Comparison of ENCODE assay signal across 19 cellular contexts in the genomic region with DNA sequence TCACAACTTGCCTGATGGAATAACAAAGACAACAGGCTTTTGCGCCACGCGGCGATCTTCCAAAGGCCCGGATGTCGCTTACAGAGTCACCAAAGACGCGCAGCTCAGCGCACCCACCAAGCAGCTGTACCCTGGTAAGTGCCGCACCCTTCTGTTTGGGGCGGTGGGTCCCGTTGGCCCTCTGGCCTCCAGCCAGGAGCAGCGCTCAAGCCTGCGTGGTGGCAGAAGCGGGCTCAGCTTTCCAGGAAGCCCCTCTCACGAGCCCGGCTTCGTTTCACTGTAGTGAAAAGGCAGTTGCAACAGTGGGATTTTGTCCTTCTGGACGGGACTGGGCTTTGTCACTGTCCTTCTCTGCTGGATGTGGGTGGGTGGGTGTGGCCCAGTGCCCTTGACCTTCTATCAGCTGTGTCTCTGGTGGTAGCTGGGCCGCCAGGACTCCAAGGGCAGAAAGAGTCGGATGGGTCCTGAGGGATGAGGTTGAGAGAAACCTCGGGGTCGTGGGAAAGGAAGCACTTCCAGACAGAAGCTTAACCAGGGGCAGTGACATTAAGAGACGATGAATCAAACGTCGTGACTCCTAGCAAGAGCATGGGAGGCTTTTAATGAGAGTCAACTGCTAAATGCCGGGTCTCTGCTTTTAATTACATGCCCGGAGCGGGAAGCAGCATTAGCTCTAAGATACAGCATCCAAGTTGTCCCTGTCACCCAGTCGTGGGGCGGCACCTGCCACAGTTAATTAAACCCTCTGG. TPM values are rescaled to one million over a fixed set of nuclear protein-coding genes. Genes with fewer than 3 reads are reported as not detected.
DNase-seq lines count a peak whose midpoint lies in the region; ATAC-seq, FAIRE-seq and TF ChIP-seq lines count a peak whose summit lies in the region.
"Had no signal": no experiment of that assay in that cellular context is flagged by ENCODE, and none has a peak within 500 bp of the region (broad histone marks: within the 10 kb centered on the region; RNA-seq: fewer than 3 reads in every experiment).

No MANE protein-coding gene starts in this region.

- H3K14ac ChIP-seq in neuronal stem cell (ENCODE audit: low read length), result no peak overlapping the region

- H4K8ac ChIP-seq in neuronal stem cell (ENCODE audit: low read depth, low read length), result no peak overlapping the region

- H3K79me2 ChIP-seq in HepG2 (ENCODE audit: insufficient read depth, low read length), result no peaks in the 10 kb centered on the region

- no peaks in the 10 kb centered on the region for H3K9me3 ChIP-seq in liver (ENCODE audit: control insufficient read depth in 4 of 4, low read length in 3 of 4)
- no peaks in the 10 kb centered on the region for H3K9me3 ChIP-seq in HepG2 (ENCODE audit: low read length)
- H3K9me3 ChIP-seq in heart right ventricle, result no peaks in the 10 kb centered on the region
- no peaks in the 10 kb centered on the region for H3K9me3 ChIP-seq in neuronal stem cell (replicated peaks in 1 of 2; ENCODE audit: control insufficient read depth in 2 of 2, insufficient read depth in 1 of 2, low read depth in 1 of 2, low read length in 2 of 2)
- H3K9me3 ChIP-seq: breast epithelium, tibial artery had no signal

- H3K36me3 ChIP-seq in liver (ENCODE audit: control insufficient read depth in 4 of 4, insufficient read depth in 3 of 4, low read depth in 1 of 4, low read length in 3 of 4) (no peaks in the 10 kb centered on the region), HepG2 (replicated peaks in 1 of 2; ENCODE audit: control insufficient read depth in 1 of 2, insufficient read depth in 2 of 2, low read length in 2 of 2) (no peaks in the 10 kb centered on the region), heart right ventricle (peaks cover 0 to 17% (median 0%) of the 10 kb centered on the region in 9 donors), neuronal stem cell (replicated peaks in 1 of 2; ENCODE audit: control insufficient read depth in 2 of 2, insufficient read depth in 2 of 2, low read length in 2 of 2) (no peaks in the 10 kb centered on the region)
- H3K36me3 ChIP-seq: breast epithelium had no signal

- 75% methylated on average over 31 of the region's 31 CpGs for WGBS in liver
- WGBS in HepG2 (ENCODE audit: low lambda C conversion rate), result 38% methylated on average over 20 of the region's 31 CpGs
- 59 to 67% methylated on average over 31 of the region's 31 CpGs for WGBS in heart right ventricle, 2 donors
- WGBS in neuronal stem cell (ENCODE audit: extremely low coverage in 2 of 2, insufficient read length in 2 of 2, insufficient replicate concordance in 1 of 2), 2 donors, result no CpG with 5 or more reads among the region's 31 CpGs

- no peaks in the 10 kb centered on the region for H3K27me3 ChIP-seq in liver (ENCODE audit: control insufficient read depth in 4 of 4, insufficient read depth in 4 of 4, low read length in 3 of 4)
- peaks cover 5 to 51% of the 10 kb centered on the region in 2 experiments; a peak in 4 of 5 replicates for H3K27me3 ChIP-seq in HepG2 (ENCODE audit: control insufficient read depth in 1 of 2, insufficient read depth in 2 of 2, low read length in 2 of 2)
- no peaks in the 10 kb centered on the region for H3K27me3 ChIP-seq in heart right ventricle
- H3K27me3 ChIP-seq in neuronal stem cell (ENCODE audit: control insufficient read depth in 3 of 3, insufficient read depth in 3 of 3, low read depth in 1 of 3, low read length in 3 of 3), result no peaks in the 10 kb centered on the region
- H3K27me3 ChIP-seq: breast epithelium, tibial artery had no signal

- BruUV-seq in HepG2 (replicated peaks; lab: Mats Ljungman, UMichigan), result no TSS peak

- no peak overlapping the region for H2BK15ac ChIP-seq in neuronal stem cell (ENCODE audit: low read length)

- H3K4me2 ChIP-seq in HepG2 (ENCODE audit: low read depth, low read length) (no peak overlapping the region), neuronal stem cell (ENCODE audit: insufficient read depth, low read length, poor library complexity, severe bottlenecking) (no peak overlapping the region)

- no peak for FAIRE-seq in HepG2 (lab: Jason Lieb, UNC)
- FAIRE-seq in frontal cortex (lab: Jason Lieb, UNC), result no peak
- FAIRE-seq: G401.6, GM12891 had no signal

- no peak for ATAC-seq in HepG2
- peak in 7 of 8 donors; percentile 22 to 53 (median 48) for ATAC-seq in heart right ventricle
- no peak for ATAC-seq in HG03108 (IDR thresholded peaks at IDR 0.05; ENCODE audit: unreplicated experiment)

- intact Hi-C loops in HepG2 (cut with micrococcal nuclease; ENCODE audit: unreplicated experiment) (no loop called here), heart right ventricle (cut with DNase I) (loop anchor here in 7 of 10 donors (5.0 to 10.0 kb wide), 7 partner anchors 51 to 724 kb away; no protein-coding TSS in a partner anchor)

- no peaks in the 10 kb centered on the region for H3K79me1 ChIP-seq in neuronal stem cell (ENCODE audit: low read depth, low read length)

- H3K9ac ChIP-seq in liver (ENCODE audit: low read depth in 1 of 2, low read length in 2 of 2) (no peak overlapping the region), HepG2 (ENCODE audit: insufficient read depth, low read depth, low read length) (no peak overlapping the region), neuronal stem cell (ENCODE audit: low read depth, low read length, poor library complexity) (no peak overlapping the region)

- DNase-seq in HepG2 (ENCODE audit: low spot score) (no peak), heart right ventricle (peak in 1 of 2 donors; percentile 52), neuronal stem cell (ENCODE audit: low spot score) (no peak), HCEC 1CT (no peak), T-helper 9 cell (no peak), frontal cortex (ENCODE audit: low spot score in 2 of 2) (no peak)
- DNase-seq: ACHN; activated CD8-positive, alpha-beta memory T cell treated with anti-CD3 and anti-CD28 coated beads, Interleukin-2, amount 50 U/mL, for 48 hours; activated naive CD4-positive, alpha-beta T cell treated with anti-CD3 and anti-CD28 coated beads for 36 hours; GOT3; NK-92 treated with Interleukin-12 subunit alpha and Interleukin-12 subunit beta, amount 100 ng/mL, for 24 hours; SIG-M5 had no signal

- H3K18ac ChIP-seq in neuronal stem cell (ENCODE audit: low read length), result peak overlapping the region; percentile 64

- no peak overlapping the region for H2BK5ac ChIP-seq in neuronal stem cell (ENCODE audit: low read length)

- no peak overlapping the region for H2AFZ ChIP-seq in HepG2 (ENCODE audit: low read length)
- no peak overlapping the region for H2AFZ ChIP-seq in neuronal stem cell (ENCODE audit: low read length)

- H3K4me1 ChIP-seq in liver (ENCODE audit: control insufficient read depth in 4 of 4, insufficient read depth in 4 of 4, low read length in 3 of 4) (no peaks in the 10 kb centered on the region), HepG2 (ENCODE audit: insufficient read depth, low read length) (no peaks in the 10 kb centered on the region), heart right ventricle (peaks cover 0 to 38% (median 15%) of the 10 kb centered on the region in 9 donors), neuronal stem cell (ENCODE audit: control insufficient read depth in 2 of 2, insufficient read depth in 1 of 2, low read depth in 1 of 2, low read length in 2 of 2) (no peaks in the 10 kb centered on the region)
- H3K4me1 ChIP-seq: breast epithelium had no signal

- peak overlapping the region; percentile 19 for H2AK5ac ChIP-seq in neuronal stem cell (ENCODE audit: low read depth, low read length)

- TF ChIP-seq EP300 in HepG2 (IDR thresholded peaks at IDR 0.05; ENCODE audit: low read depth in 2 of 2, low read length in 2 of 2), result no peak
- no peak for TF ChIP-seq EP300 in HepG2 (CRISPR knock-in tag; IDR thresholded peaks at IDR 0.05; ENCODE audit: borderline replicate concordance)

- in situ Hi-C loops in HepG2 (cut with HindIII; ENCODE audit: extremely low pct_ligation_motif_present, low pct_unique_long_range_greater_than_20kb), result no loop called here

- H3K23ac ChIP-seq in neuronal stem cell (ENCODE audit: low read depth, low read length, poor library complexity), result no peak overlapping the region

- TF ChIP-seq RAD21 in liver (IDR thresholded peaks at IDR 0.05) (no peak), HepG2 (CRISPR knock-in tag; IDR thresholded peaks at IDR 0.05) (no peak)

- TF ChIP-seq CTCF in liver (IDR thresholded peaks at IDR 0.05; ENCODE audit: low read depth, low read length, missing input control) (no peak), HepG2 (CRISPR knock-in tag; IDR thresholded peaks at IDR 0.05) (no peak), heart right ventricle (IDR thresholded peaks at IDR 0.05) (no peak)

- CTCF ChIA-PET in HepG2 (lab: Yijun Ruan, JAX; ENCODE audit: low intra/inter-chr PET ratio, low total read pairs), result no interaction called here

- H4K20me1 ChIP-seq in HepG2 (ENCODE audit: insufficient read depth, low read length), result no peaks in the 10 kb centered on the region; the same call in 1 of the 2 replicates

- POLR2A ChIA-PET in HepG2 (lab: Yijun Ruan, JAX), result no interaction called here

- H3K27ac ChIP-seq in liver (ENCODE audit: low read depth in 1 of 2, low read length in 2 of 2) (peak overlapping the region; percentile 51 to 72), HepG2 (ENCODE audit: extremely low read length, insufficient read depth, low read length) (no peak overlapping the region), heart right ventricle (peak overlapping the region in 9 of 10 donors; percentile 9 to 67 (median 56)), neuronal stem cell (replicated peaks; ENCODE audit: low read length) (no peak overlapping the region)

- H2BK120ac ChIP-seq in neuronal stem cell (ENCODE audit: low read depth, low read length), result no peak overlapping the region

- TF ChIP-seq POLR2A in HepG2 (IDR thresholded peaks at IDR 0.05; ENCODE audit: insufficient read depth in 1 of 2, low read depth in 2 of 2, low read length in 2 of 2), result no peak

- H3K4me3 ChIP-seq in liver (ENCODE audit: low read depth in 1 of 3, low read length in 3 of 3) (no peak overlapping the region), HepG2 (replicated peaks in 1 of 3; ENCODE audit: insufficient read depth in 1 of 3, low read depth in 2 of 3, low read length in 3 of 3) (no peak overlapping the region), heart right ventricle (no peak overlapping the region), neuronal stem cell (ENCODE audit: low read length in 2 of 2) (no peak overlapping the region)
- H3K4me3 ChIP-seq: breast epithelium, tibial artery had no signal

- no peak overlapping the region for H2BK12ac ChIP-seq in neuronal stem cell (ENCODE audit: low read length)

- H3K4ac ChIP-seq in neuronal stem cell (ENCODE audit: low read length), result no peak overlapping the region

- no peak overlapping the region for H4K91ac ChIP-seq in neuronal stem cell (ENCODE audit: low read depth, low read length, poor library complexity)

RNA-seq across cellular contexts. Expression of gene COL5A1, which starts 49.5 kb away (rescaled TPM):
- total RNA-seq in liver (10 to 100 TPM; 12.3 to 15.6 TPM), HepG2 (2016; rRNA removed; fragmentation: Illumina TruSeq; extraction: Trizol) (not detected in 2 replicates), heart right ventricle (10 to 100 TPM in 7 of 10 donors, 1 to 10 TPM in 3; 8.1 to 60.0 (median 12.2) TPM), frontal cortex (2.9 TPM)
- polyA plus RNA-seq in liver (10 to 100 TPM in 1 of 2 donors, under 1 TPM in 1; 0.67 to 10.2 TPM), HepG2 (2011; rRNA removed) (under 0.01 TPM in 1 of 2 replicates, not detected in the other), heart right ventricle (10 to 100 TPM; 13.8 to 19.7 TPM)
- not detected in 2 replicates for total RNA-seq in HepG2 (2016; cell fraction: cytosol; rRNA removed; fragmentation: Illumina TruSeq; extraction: Trizol; ENCODE audit: low read depth)
- total RNA-seq in HepG2 (2016; cell fraction: insoluble cytoplasmic fraction; rRNA removed; fragmentation: Illumina TruSeq; extraction: Trizol), result not detected in 2 replicates
- total RNA-seq in HepG2 (2016; cell fraction: membrane; rRNA removed; fragmentation: Illumina TruSeq; extraction: Trizol), result not detected in 2 replicates
- total RNA-seq in HepG2 (2016; cell fraction: nucleus; rRNA removed; fragmentation: Illumina TruSeq; extraction: Trizol), result not detected in 2 replicates
- under 0.01 TPM in 1 of 2 replicates, not detected in the other for polyA plus RNA-seq in HepG2 (2011; cell fraction: cytosol; rRNA removed)
- 0.07 and 0.08 TPM in 2 replicates for polyA plus RNA-seq in HepG2 (2011; cell fraction: nucleus; rRNA removed)
- not detected in 2 replicates for polyA plus RNA-seq in HepG2 (2012)
- not detected in 2 replicates for polyA plus RNA-seq in HepG2 (2016; cell fraction: cytosol; fragmentation: Illumina TruSeq; extraction: Trizol; ENCODE audit: low read depth)
- not detected in 2 replicates for polyA plus RNA-seq in HepG2 (2016; cell fraction: insoluble cytoplasmic fraction; fragmentation: Illumina TruSeq; extraction: Trizol; ENCODE audit: low read depth)
- not detected in 2 replicates for polyA plus RNA-seq in HepG2 (2016; cell fraction: membrane; fragmentation: Illumina TruSeq; extraction: Trizol; ENCODE audit: low read depth)
- 0.19 TPM in 1 of 2 replicates, not detected in the other for polyA plus RNA-seq in HepG2 (2016; cell fraction: nucleus; fragmentation: Illumina TruSeq; extraction: Trizol; ENCODE audit: insufficient read depth, low read depth)
- 0.04 and 20.3 TPM in 2 replicates for polyA minus RNA-seq in HepG2 (2011; rRNA and poly(A)+ RNA removed; ENCODE audit: low replicate concordance)
- 0.20 TPM in 1 of 2 replicates, not detected in the other for polyA minus RNA-seq in HepG2 (2011; cell fraction: cytosol; rRNA and poly(A)+ RNA removed)
- polyA minus RNA-seq in HepG2 (2011; cell fraction: nucleus; rRNA and poly(A)+ RNA removed), result not detected in 2 replicates
- polyA plus RNA-seq in neuronal stem cell (2013, experiment 1 of 2), result 10.1 TPM
- polyA plus RNA-seq in neuronal stem cell (2013, experiment 2 of 2), result 10.2 TPM
- polyA plus RNA-seq: IgD-negative memory B cell had no signal

Comparison
In these comparisons a context has a peak if more than half of its experiments do, and no peak if none do; other contexts are left out.
1. H3K27ac ChIP-seq: peak in liver (2 of 2) and heart right ventricle (9 of 10); none in HepG2 (single experiment) and neuronal stem cell (single experiment).
2. ATAC-seq: peak in heart right ventricle (7 of 8); none in HepG2 (single experiment) and HG03108 (single experiment).